In genomic region chr4:182918791-182919302, GRCh38 we compare ENCODE assay signal across 8 cellular contexts. TPM values are rescaled to one million over a fixed set of nuclear protein-coding genes. Genes with fewer than 3 reads are reported as not detected.
DNase-seq lines count a peak whose midpoint lies in the region; ATAC-seq and TF ChIP-seq lines count a peak whose summit lies in the region.

No MANE protein-coding gene starts in this region.

- no peak overlapping the region for H3K27ac Mint-ChIP-seq in WTC11
- no peak overlapping the region for H3K27ac Mint-ChIP-seq in neural crest cell (ENCODE audit: unreplicated experiment)

- TF ChIP-seq CTCF in WTC11 (IDR thresholded peaks at IDR 0.05) = no peak
- no peak for TF ChIP-seq CTCF in neural crest cell (conservative IDR thresholded peaks at IDR 0.05)

- CTCF ChIA-PET in WTC11 (lab: Charles Lee) = interaction anchor here (1.1 kb wide), 1 partner anchor 90 kb away, joined by 3 read pairs; no protein-coding TSS in a partner anchor

- H3K4me3 Mint-ChIP-seq in WTC11 (peak overlapping the region; percentile 13), neural crest cell (peak overlapping the region; percentile 88)

- H3K36me3 Mint-ChIP-seq in WTC11 (peaks cover 6% of the 10 kb centered on the region), neural crest cell (ENCODE audit: low read depth) (no peaks in the 10 kb centered on the region)

- POLR2A ChIA-PET in WTC11 (lab: Charles Lee) = no interaction called here

- H3K9me3 Mint-ChIP-seq in WTC11 (no peaks in the 10 kb centered on the region), neural crest cell (no peaks in the 10 kb centered on the region)

- peak; percentile 37 for ATAC-seq in GM18873 (IDR thresholded peaks at IDR 0.05; ENCODE audit: low FRiP score, unreplicated experiment)
- peak; percentile 22 for ATAC-seq in HG02973 (IDR thresholded peaks at IDR 0.05; ENCODE audit: unreplicated experiment)
- no peak for ATAC-seq in WTC11

- DNase-seq in WTC11 (ENCODE audit: low spot score) = no peak
- DNase-seq in neural crest cell (ENCODE audit: low read depth, low spot score) = no peak
- no peak for DNase-seq in epidermal melanocyte (ENCODE audit: insufficient read length, low spot score)
- DNase-seq in HuH-7 (ENCODE audit: low spot score) = no peak
- no peak for DNase-seq in NCI-H524 treated with DMSO at 0.1 percent for 48 hours (lab: John Stamatoyannopoulos, UW)
- no peak for DNase-seq in hypothalamus (lab: John Stamatoyannopoulos, UW)

- H3K4me1 Mint-ChIP-seq in WTC11 = peaks cover 30% of the 10 kb centered on the region
- peaks cover 37% of the 10 kb centered on the region for H3K4me1 Mint-ChIP-seq in neural crest cell

- H3K27me3 Mint-ChIP-seq in WTC11 (ENCODE audit: low read depth) = peaks cover 11% of the 10 kb centered on the region; the same call in 1 of the 2 replicates
- H3K27me3 Mint-ChIP-seq in neural crest cell (ENCODE audit: low read depth) = no peaks in the 10 kb centered on the region

TF ChIP-seq in WTC11, 78 proteins besides CTCF, POLR2A, EP300 and RAD21 (continues in another document):
- TF ChIP-seq PRDM15 (CRISPR knock-in tag; IDR thresholded peaks at IDR 0.05) (no peak), MXD4 (CRISPR knock-in tag; IDR thresholded peaks at IDR 0.05; ENCODE audit: borderline replicate concordance) (no peak), E2F5 (CRISPR knock-in tag; IDR thresholded peaks at IDR 0.05) (no peak), NR2C2 (CRISPR knock-in tag; IDR thresholded peaks at IDR 0.05) (no peak), PREB (CRISPR knock-in tag; IDR thresholded peaks at IDR 0.05; ENCODE audit: borderline replicate concordance) (no peak), HMGXB4 (CRISPR knock-in tag; IDR thresholded peaks at IDR 0.05) (no peak), GTF2I (CRISPR knock-in tag; conservative IDR thresholded peaks at IDR 0.05) (no peak), MAX (CRISPR knock-in tag; IDR thresholded peaks at IDR 0.05) (no peak), ERG (CRISPR knock-in tag; IDR thresholded peaks at IDR 0.05) (no peak), AFF4 (CRISPR knock-in tag; IDR thresholded peaks at IDR 0.05; ENCODE audit: borderline replicate concordance) (no peak), JUN (CRISPR knock-in tag; IDR thresholded peaks at IDR 0.05) (no peak), FOXP1 (CRISPR knock-in tag; IDR thresholded peaks at IDR 0.05; ENCODE audit: borderline replicate concordance) (no peak)

RNA-seq across cellular contexts. Expression of gene DCTD, which starts 1.7 kb away (rescaled TPM):
- total RNA-seq in WTC11 (2021) (56.8 to 72.6 TPM (median 68.2 TPM) in 3 replicates), neural crest cell (120 and 122 TPM in 2 replicates)
